In the genomic region with DNA sequence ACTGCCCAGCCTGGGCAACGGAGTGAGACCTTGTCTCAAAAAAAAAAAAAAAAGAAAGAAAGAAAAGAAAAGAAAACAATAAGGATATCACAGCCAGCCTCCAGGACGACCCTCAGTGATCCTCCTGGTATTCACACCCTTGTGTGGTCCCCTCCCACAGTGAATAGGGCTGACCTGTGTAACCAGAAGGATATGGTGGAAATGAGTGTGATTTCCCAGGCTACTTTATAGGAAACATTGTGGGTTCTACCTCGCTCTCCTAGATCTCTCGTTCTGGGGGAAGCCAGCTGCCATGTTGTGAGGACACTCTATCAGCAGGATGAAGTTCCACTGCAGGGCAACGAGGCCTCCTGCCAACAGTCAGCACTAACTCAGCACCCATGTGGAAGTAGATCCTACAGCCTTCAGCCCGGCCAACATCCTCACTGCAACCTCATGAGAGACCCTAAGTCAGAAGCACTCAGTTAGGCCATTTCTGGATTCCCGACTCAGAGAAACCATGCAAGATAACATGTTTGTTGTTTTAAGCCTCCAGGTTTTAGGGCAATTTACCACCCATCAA, we compare ENCODE assay signal across 1 cellular context.
TF ChIP-seq lines count a peak whose summit lies in the region.

No MANE protein-coding gene starts in this region.

TF ChIP-seq in IMR-90, 13 proteins besides CTCF, POLR2A, EP300 and RAD21:
- TF ChIP-seq, protein P1, sequence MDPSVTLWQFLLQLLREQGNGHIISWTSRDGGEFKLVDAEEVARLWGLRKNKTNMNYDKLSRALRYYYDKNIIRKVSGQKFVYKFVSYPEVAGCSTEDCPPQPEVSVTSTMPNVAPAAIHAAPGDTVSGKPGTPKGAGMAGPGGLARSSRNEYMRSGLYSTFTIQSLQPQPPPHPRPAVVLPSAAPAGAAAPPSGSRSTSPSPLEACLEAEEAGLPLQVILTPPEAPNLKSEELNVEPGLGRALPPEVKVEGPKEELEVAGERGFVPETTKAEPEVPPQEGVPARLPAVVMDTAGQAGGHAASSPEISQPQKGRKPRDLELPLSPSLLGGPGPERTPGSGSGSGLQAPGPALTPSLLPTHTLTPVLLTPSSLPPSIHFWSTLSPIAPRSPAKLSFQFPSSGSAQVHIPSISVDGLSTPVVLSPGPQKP (IDR thresholded peaks at IDR 0.05; ENCODE audit: borderline replicate concordance, low read depth, low read length) = no peak
- no peak for TF ChIP-seq MAFK (IDR thresholded peaks at IDR 0.05; ENCODE audit: low read depth, low read length)
- no peak for TF ChIP-seq CEBPB (IDR thresholded peaks at IDR 0.05; ENCODE audit: low read depth, low read length)
- TF ChIP-seq MXI1 (IDR thresholded peaks at IDR 0.05; ENCODE audit: borderline replicate concordance, low read depth, low read length) = no peak
- no peak for TF ChIP-seq BHLHE40 (IDR thresholded peaks at IDR 0.05; ENCODE audit: low read depth, low read length)
- no peak for TF ChIP-seq SMC3 (IDR thresholded peaks at IDR 0.05; ENCODE audit: low read depth, low read length)
- no peak for TF ChIP-seq NFE2L2 (IDR thresholded peaks at IDR 0.05; ENCODE audit: low read depth, low read length)
- TF ChIP-seq CHD1 (IDR thresholded peaks at IDR 0.05; ENCODE audit: low read depth, low read length) = no peak
- no peak for TF ChIP-seq RFX5 (IDR thresholded peaks at IDR 0.05; ENCODE audit: low read depth, low read length)
- TF ChIP-seq RCOR1 (IDR thresholded peaks at IDR 0.05; ENCODE audit: insufficient replicate concordance, low read length) = no peak
- no peak for TF ChIP-seq FOS (IDR thresholded peaks at IDR 0.05; ENCODE audit: low read depth, low read length)
- no peak for TF ChIP-seq MAZ (IDR thresholded peaks at IDR 0.05; ENCODE audit: borderline replicate concordance, low read depth, low read length)
- TF ChIP-seq, protein P2, sequence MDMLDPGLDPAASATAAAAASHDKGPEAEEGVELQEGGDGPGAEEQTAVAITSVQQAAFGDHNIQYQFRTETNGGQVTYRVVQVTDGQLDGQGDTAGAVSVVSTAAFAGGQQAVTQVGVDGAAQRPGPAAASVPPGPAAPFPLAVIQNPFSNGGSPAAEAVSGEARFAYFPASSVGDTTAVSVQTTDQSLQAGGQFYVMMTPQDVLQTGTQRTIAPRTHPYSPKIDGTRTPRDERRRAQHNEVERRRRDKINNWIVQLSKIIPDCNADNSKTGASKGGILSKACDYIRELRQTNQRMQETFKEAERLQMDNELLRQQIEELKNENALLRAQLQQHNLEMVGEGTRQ (IDR thresholded peaks at IDR 0.05; ENCODE audit: low read depth, low read length) = no peak
